Comparison of ENCODE assay signal across 7 cellular contexts in genomic region chr18:50286391-50287027, GRCh38. TPM values are rescaled to one million over a fixed set of nuclear protein-coding genes. Genes with fewer than 3 reads are reported as not detected.
DNase-seq lines count a peak whose midpoint lies in the region; ATAC-seq and TF ChIP-seq lines count a peak whose summit lies in the region.

No MANE protein-coding gene starts in this region.

- peaks cover 44% of the 10 kb centered on the region for H3K36me3 Mint-ChIP-seq in activated naive CD8-positive, alpha-beta T cell treated with anti-CD3 and anti-CD28 coated beads for 36 hours
- H3K36me3 Mint-ChIP-seq in stimulated activated memory B cell treated with anti-CD40 and anti-IgM and Interleukin-4, amounts not matched to agents 10 μg/mL and 1 μg/mL and 100 μg/mL, for 72 hours, result peaks cover 51% of the 10 kb centered on the region

- H3K9me3 ChIP-seq in iPS-20b (ENCODE audit: insufficient read depth, low read depth, low read length), result no peaks in the 10 kb centered on the region

- no peak for ATAC-seq in stimulated activated memory B cell treated with anti-CD40 and anti-IgM and Interleukin-4, amounts not matched to agents 10 μg/mL and 1 μg/mL and 100 μg/mL, for 72 hours
- ATAC-seq in activated CD4-positive, CD25-positive, alpha-beta regulatory T cell treated with anti-CD3 and anti-CD28 coated beads, Interleukin-2, amount 50 U/mL, for 24 hours, result no peak

- no peaks in the 10 kb centered on the region for H3K27me3 ChIP-seq in iPS-20b (ENCODE audit: insufficient read depth, low read length)

- H3K27ac Mint-ChIP-seq in activated naive CD8-positive, alpha-beta T cell treated with anti-CD3 and anti-CD28 coated beads for 36 hours, result peak overlapping the region; percentile 94
- peak overlapping the region; percentile 90 for H3K27ac Mint-ChIP-seq in stimulated activated memory B cell treated with anti-CD40 and anti-IgM and Interleukin-4, amounts not matched to agents 10 μg/mL and 1 μg/mL and 100 μg/mL, for 72 hours

- H3K36me3 ChIP-seq in iPS-20b (ENCODE audit: insufficient read depth, low read depth, low read length), result peaks cover 38% of the 10 kb centered on the region

- no peaks in the 10 kb centered on the region for H3K4me1 ChIP-seq in iPS-20b (ENCODE audit: insufficient read depth, low read length)

- H3K9me3 Mint-ChIP-seq in activated naive CD8-positive, alpha-beta T cell treated with anti-CD3 and anti-CD28 coated beads for 36 hours, result no peaks in the 10 kb centered on the region
- H3K9me3 Mint-ChIP-seq in stimulated activated memory B cell treated with anti-CD40 and anti-IgM and Interleukin-4, amounts not matched to agents 10 μg/mL and 1 μg/mL and 100 μg/mL, for 72 hours, result peaks cover 3% of the 10 kb centered on the region

- H3K4me3 Mint-ChIP-seq in activated naive CD8-positive, alpha-beta T cell treated with anti-CD3 and anti-CD28 coated beads for 36 hours, result peak overlapping the region; percentile 95
- H3K4me3 Mint-ChIP-seq in stimulated activated memory B cell treated with anti-CD40 and anti-IgM and Interleukin-4, amounts not matched to agents 10 μg/mL and 1 μg/mL and 100 μg/mL, for 72 hours, result peak overlapping the region; percentile 95

- peak overlapping the region; percentile 82; the same call in 1 of the 2 replicates for H3K9ac ChIP-seq in iPS-20b (ENCODE audit: low read depth, low read length)

- no peak overlapping the region for H3K27ac ChIP-seq in iPS-20b (ENCODE audit: low read length)

- DNase-seq in GM12864 (ENCODE audit: low read depth), result no peak
- DNase-seq in MV-4-11 (lab: John Stamatoyannopoulos, UW), result peak; percentile 18
- DNase-seq in activated naive CD8-positive, alpha-beta T cell treated with anti-CD3 and anti-CD28 coated beads for 36 hours, result peak; percentile 54
- no peak for DNase-seq in putamen (ENCODE audit: low spot score)

- H3K4me3 ChIP-seq in GM12864 (ENCODE audit: low read depth, low read length) (peak overlapping the region; percentile 86), iPS-20b (ENCODE audit: low read length) (peak overlapping the region; percentile 97)

- no peak for TF ChIP-seq CTCF in GM12864 (IDR thresholded peaks at IDR 0.05; ENCODE audit: low read depth, low read length, missing control alignments)

- H3K4me1 Mint-ChIP-seq in activated naive CD8-positive, alpha-beta T cell treated with anti-CD3 and anti-CD28 coated beads for 36 hours, result peaks cover 21% of the 10 kb centered on the region
- H3K4me1 Mint-ChIP-seq in stimulated activated memory B cell treated with anti-CD40 and anti-IgM and Interleukin-4, amounts not matched to agents 10 μg/mL and 1 μg/mL and 100 μg/mL, for 72 hours, result peaks cover 42% of the 10 kb centered on the region

- no peaks in the 10 kb centered on the region for H3K27me3 Mint-ChIP-seq in activated naive CD8-positive, alpha-beta T cell treated with anti-CD3 and anti-CD28 coated beads for 36 hours
- no peaks in the 10 kb centered on the region for H3K27me3 Mint-ChIP-seq in stimulated activated memory B cell treated with anti-CD40 and anti-IgM and Interleukin-4, amounts not matched to agents 10 μg/mL and 1 μg/mL and 100 μg/mL, for 72 hours

RNA-seq across cellular contexts. Expression of gene CXXC1, which starts 1.0 kb away (rescaled TPM):
- total RNA-seq in activated naive CD8-positive, alpha-beta T cell treated with anti-CD3 and anti-CD28 coated beads for 36 hours, result 10 to 100 TPM; 97.0 to 97.2 TPM

RNA-seq across cellular contexts. Expression of gene MBD1, which starts 5.2 kb away (rescaled TPM):
- 10 to 100 TPM; 65.6 to 69.9 TPM for total RNA-seq in activated naive CD8-positive, alpha-beta T cell treated with anti-CD3 and anti-CD28 coated beads for 36 hours

RNA-seq across cellular contexts. Expression of gene CFAP53, which starts 20.2 kb away (rescaled TPM):
- under 1 TPM; 0.14 to 0.54 TPM for total RNA-seq in activated naive CD8-positive, alpha-beta T cell treated with anti-CD3 and anti-CD28 coated beads for 36 hours

Comparison
In these comparisons a context has a peak if more than half of its experiments do, and no peak if none do; other contexts are left out.
1. DNase-seq: peak in MV-4-11 (single experiment) and activated naive CD8-positive, alpha-beta T cell treated with anti-CD3 and anti-CD28 coated beads for 36 hours (single experiment); none in GM12864 (single experiment) and putamen (single experiment).